In the genomic region with DNA sequence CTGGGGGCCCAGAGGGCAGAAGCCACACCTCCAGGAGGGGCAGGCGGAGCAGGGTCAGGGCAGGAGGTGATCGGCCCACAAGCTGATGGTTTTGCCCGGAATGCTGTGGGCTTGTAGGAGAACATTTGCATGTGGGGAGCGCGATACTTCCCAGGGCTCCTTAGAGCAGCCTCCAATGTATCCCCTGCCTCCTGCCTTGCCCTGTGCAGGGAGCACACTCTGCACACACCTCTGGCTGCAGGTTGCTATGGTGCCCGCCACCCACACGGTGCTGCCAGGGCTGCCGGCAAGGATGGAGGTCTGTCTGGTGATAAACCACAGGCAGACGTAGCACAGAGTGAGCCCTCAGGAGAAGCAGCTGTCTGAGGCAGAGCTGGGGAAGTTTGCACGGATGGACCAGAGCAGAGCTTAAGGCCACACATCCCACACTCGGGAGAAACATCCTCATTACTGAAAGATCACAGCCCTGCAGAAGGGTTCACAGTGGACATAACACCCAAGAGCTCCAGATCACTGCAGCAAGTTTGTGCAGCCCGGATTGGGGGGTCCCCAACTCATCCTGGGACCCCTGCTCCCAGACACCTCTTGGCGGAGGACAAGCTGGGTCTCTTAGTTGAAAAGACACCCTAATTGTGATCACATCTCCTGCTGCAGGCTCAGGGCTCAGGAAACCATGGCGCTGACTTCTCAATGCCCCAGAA, we compare ENCODE assay signal across 26 cellular contexts. TPM values are rescaled to one million over a fixed set of nuclear protein-coding genes. Genes with fewer than 3 reads are reported as not detected.
A peak's percentile ranks its signal among the peaks of the same experiment; 100 is the strongest.
DNase-seq lines count a peak whose midpoint lies in the region; ATAC-seq and TF ChIP-seq lines count a peak whose summit lies in the region.
"Had no signal": no experiment of that assay in that cellular context is flagged by ENCODE, and none has a peak within 500 bp of the region (broad histone marks: within the 10 kb centered on the region; RNA-seq: fewer than 3 reads in every experiment).

No MANE protein-coding gene starts in this region.

- TF ChIP-seq CTCF in coronary artery (IDR thresholded peaks at IDR 0.05) (no peak), transverse colon (IDR thresholded peaks at IDR 0.05) (no peak)

- intact Hi-C loops in Right ventricle myocardium superior (cut with DNase I) = no loop called here
- intact Hi-C loops in left cardiac atrium (cut with DNase I) = no loop called here
- intact Hi-C loops in transverse colon (cut with DNase I; ENCODE audit: low total_unique reads) = no loop called here

- ATAC-seq in Right ventricle myocardium superior (ENCODE audit: poor library complexity) (no peak), left cardiac atrium (no peak), HG03439 (IDR thresholded peaks at IDR 0.05; ENCODE audit: unreplicated experiment) (no peak)
- ATAC-seq: activated CD8-positive, alpha-beta memory T cell treated with anti-CD3 and anti-CD28 coated beads, Interleukin-2, amount 10 ng/mL, durations not matched to agents 7 days and 5 days; GM23338; left lobe of liver had no signal

- no peak overlapping the region for H3K4me3 ChIP-seq in coronary artery
- H3K4me3 ChIP-seq in neuronal stem cell (ENCODE audit: low read length in 2 of 2) = no peak overlapping the region
- no peak overlapping the region for H3K4me3 ChIP-seq in transverse colon
- H3K4me3 ChIP-seq: breast epithelium, GM23338, neural progenitor cell had no signal

- no peak overlapping the region for H2AFZ ChIP-seq in neuronal stem cell (ENCODE audit: low read length)
- H2AFZ ChIP-seq: GM23338, neural progenitor cell had no signal

- no peak overlapping the region for H2BK12ac ChIP-seq in neuronal stem cell (ENCODE audit: low read length)

- H3K4me1 ChIP-seq in neuronal stem cell (ENCODE audit: control insufficient read depth in 2 of 2, insufficient read depth in 1 of 2, low read depth in 1 of 2, low read length in 2 of 2) (peaks cover 0 to 21% of the 10 kb centered on the region in 2 donors), transverse colon (peaks cover 0 to 7% (median 0%) of the 10 kb centered on the region in 4 donors)

- in situ Hi-C loops in transverse colon (cut with MboI; ENCODE audit: low pct_ligation_motif_present in 1 of 4, low pct_unique_long_range_greater_than_20kb in 1 of 4, low sequenced_read_pairs in 3 of 4) = no loop called here

- H2AK5ac ChIP-seq in neuronal stem cell (ENCODE audit: low read depth, low read length) = peak overlapping the region; percentile 92

- H4K8ac ChIP-seq in neuronal stem cell (ENCODE audit: low read depth, low read length) = peak overlapping the region; percentile 56

- peaks cover 3% of the 10 kb centered on the region for H3K79me1 ChIP-seq in neuronal stem cell (ENCODE audit: low read depth, low read length)

- H3K27me3 ChIP-seq in neuronal stem cell (ENCODE audit: control insufficient read depth in 3 of 3, insufficient read depth in 3 of 3, low read depth in 1 of 3, low read length in 3 of 3) = peaks cover 0 to 11% (median 0%) of the 10 kb centered on the region in 3 experiments
- no peaks in the 10 kb centered on the region for H3K27me3 ChIP-seq in transverse colon
- H3K27me3 ChIP-seq: breast epithelium, neural progenitor cell had no signal

- peak overlapping the region; percentile 52 for H3K23ac ChIP-seq in neuronal stem cell (ENCODE audit: low read depth, low read length, poor library complexity)

- H3K4me2 ChIP-seq in neuronal stem cell (ENCODE audit: insufficient read depth, low read length, poor library complexity, severe bottlenecking) = no peak overlapping the region
- H3K4me2 ChIP-seq: GM23338, neural progenitor cell had no signal

- WGBS in neuronal stem cell (ENCODE audit: extremely low coverage in 2 of 2, insufficient read length in 2 of 2, insufficient replicate concordance in 1 of 2), 2 donors = no CpG with 5 or more reads among the region's 14 CpGs
- WGBS in transverse colon (ENCODE audit: low coverage in 1 of 2), 2 donors = 82% methylated on average over 14 of the region's 14 CpGs; no CpG with 5 or more reads in 1 of the 2 donors

- H3K36me3 ChIP-seq in neuronal stem cell (replicated peaks in 1 of 2; ENCODE audit: control insufficient read depth in 2 of 2, insufficient read depth in 2 of 2, low read length in 2 of 2) = no peaks in the 10 kb centered on the region
- no peaks in the 10 kb centered on the region for H3K36me3 ChIP-seq in transverse colon
- H3K36me3 ChIP-seq: breast epithelium, neural progenitor cell had no signal

- peak overlapping the region; percentile 88 for H2BK15ac ChIP-seq in neuronal stem cell (ENCODE audit: low read length)

- no peak overlapping the region for H2BK120ac ChIP-seq in neuronal stem cell (ENCODE audit: low read depth, low read length)

- peak overlapping the region; percentile 36 for H3K9ac ChIP-seq in neuronal stem cell (ENCODE audit: low read depth, low read length, poor library complexity)
- H3K9ac ChIP-seq: neural progenitor cell had no signal

- no peak overlapping the region for H3K4ac ChIP-seq in neuronal stem cell (ENCODE audit: low read length)

- no peak for TF ChIP-seq EP300 in transverse colon (IDR thresholded peaks at IDR 0.05; ENCODE audit: low read depth)

- TF ChIP-seq POLR2A in transverse colon (IDR thresholded peaks at IDR 0.05) = no peak

- peak overlapping the region; percentile 91 for H3K14ac ChIP-seq in neuronal stem cell (ENCODE audit: low read length)

- H3K9me3 ChIP-seq in neuronal stem cell (replicated peaks in 1 of 2; ENCODE audit: control insufficient read depth in 2 of 2, insufficient read depth in 1 of 2, low read depth in 1 of 2, low read length in 2 of 2) (no peaks in the 10 kb centered on the region), transverse colon (no peaks in the 10 kb centered on the region)
- H3K9me3 ChIP-seq: breast epithelium had no signal

- H3K27ac ChIP-seq in coronary artery (peak overlapping the region; percentile 58 to 85), neuronal stem cell (replicated peaks; ENCODE audit: low read length) (no peak overlapping the region), transverse colon (no peak overlapping the region)
- H3K27ac ChIP-seq: breast epithelium, neural progenitor cell had no signal

- DNase-seq in Right ventricle myocardium superior (peak; percentile 23), left cardiac atrium (no peak), coronary artery (ENCODE audit: low spot score) (no peak), neuronal stem cell (ENCODE audit: low spot score) (no peak), transverse colon (peak; percentile 3), superior temporal gyrus (ENCODE audit: extremely low spot score) (no peak), SKM-1 treated with dmso at 0.1 percent for 144 hours (lab: John Stamatoyannopoulos, UW; ENCODE audit: unreplicated experiment) (no peak)
- DNase-seq: activated CD4-positive, alpha-beta T cell treated with anti-CD3 and anti-CD28 coated beads for 48 hours; activated CD8-positive, alpha-beta memory T cell treated with anti-CD3 and anti-CD28 coated beads, Interleukin-2, amount 10 ng/mL, durations not matched to agents 7 days and 5 days; dermis blood vessel endothelial cell; EL; NCI-H1092; NCI-H187 treated with DMSO at 0.1 percent for 48 hours; NCI-H446; OCI-M1; retina; SIG-M5; substantia nigra had no signal

- peak overlapping the region; percentile 31 for H3K18ac ChIP-seq in neuronal stem cell (ENCODE audit: low read length)

- H4K91ac ChIP-seq in neuronal stem cell (ENCODE audit: low read depth, low read length, poor library complexity) = no peak overlapping the region

- no peak overlapping the region for H2BK5ac ChIP-seq in neuronal stem cell (ENCODE audit: low read length)

RNA-seq across cellular contexts. Expression of a gene that starts 41.8 kb away (rescaled TPM):
- total RNA-seq in Right ventricle myocardium superior (15.2 TPM), left cardiac atrium (1 to 10 TPM; 6.3 to 8.5 TPM), transverse colon (1 to 10 TPM; 1.8 to 3.7 (median 2.7) TPM)
- polyA plus RNA-seq in neuronal stem cell (2013, experiment 1 of 2) = 2.8 TPM
- polyA plus RNA-seq in neuronal stem cell (2013, experiment 2 of 2) = 2.6 TPM
- total RNA-seq: dermis blood vessel endothelial cell, endothelial cell of umbilical vein had no signal
- polyA plus RNA-seq: AG04450, CD14-positive monocyte, endothelial cell of umbilical vein had no signal

Comparison
In these comparisons a context has a peak if more than half of its experiments do, and no peak if none do; other contexts are left out.
1. DNase-seq: peak in Right ventricle myocardium superior (single experiment) and transverse colon (single experiment); none in left cardiac atrium (single experiment), coronary artery (single experiment), neuronal stem cell (single experiment), superior temporal gyrus (single experiment) and SKM-1 treated with dmso at 0.1 percent for 144 hours (single experiment).
2. H3K27ac ChIP-seq: peak in coronary artery (2 of 2); none in neuronal stem cell (single experiment) and transverse colon (0 of 4).